ENCODE assay signal across 26 cellular contexts in the genomic region with DNA sequence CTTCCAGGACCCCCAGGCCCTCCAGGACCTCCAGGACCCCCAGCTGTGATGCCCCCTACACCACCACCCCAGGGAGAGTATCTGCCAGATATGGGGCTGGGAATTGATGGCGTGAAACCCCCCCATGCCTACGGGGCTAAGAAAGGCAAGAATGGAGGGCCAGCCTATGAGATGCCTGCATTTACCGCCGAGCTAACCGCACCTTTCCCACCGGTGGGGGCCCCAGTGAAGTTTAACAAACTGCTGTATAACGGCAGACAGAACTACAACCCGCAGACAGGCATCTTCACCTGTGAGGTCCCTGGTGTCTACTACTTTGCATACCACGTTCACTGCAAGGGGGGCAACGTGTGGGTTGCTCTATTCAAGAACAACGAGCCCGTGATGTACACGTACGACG.
"Had no signal": no experiment of that assay in that cellular context is flagged by ENCODE, and none has a peak within 500 bp of the region (broad histone marks: within the 10 kb centered on the region; RNA-seq: fewer than 3 reads in every experiment).

No MANE protein-coding gene starts in this region.

- H3K4me3 ChIP-seq: left ventricle myocardium inferior, lung, neural progenitor cell, pancreas, prostate gland, sigmoid colon, spleen, tibial nerve had no signal

- H3K9me3 ChIP-seq: left ventricle myocardium inferior, pancreas, prostate gland, sigmoid colon, spleen had no signal

- FAIRE-seq: islet of Langerhans, kidney, pancreas, small intestine had no signal

- DNase-seq: hypothalamus; immature natural killer cell; kidney; left ventricle myocardium inferior; mesendoderm; naive B cell; natural killer cell; nephron progenitor cell; retina; right cardiac atrium; sigmoid colon; small intestine; spleen; stimulated activated CD4-positive, alpha-beta T cell treated with anti-CD3 and anti-CD28 coated beads, Interleukin-4, amount 100 ng/mL, for 24 hours; stimulated activated naive CD4-positive, alpha-beta T cell; stimulated activated naive CD8-positive, alpha-beta T cell treated with anti-CD3 and anti-CD28 coated beads, Interleukin-15, amount 100 ng/mL, for 72 hours; substantia nigra had no signal

- H3K4me2 ChIP-seq: neural progenitor cell had no signal

- H3K27me3 ChIP-seq: neural progenitor cell, pancreas, sigmoid colon, spleen, tibial nerve had no signal

- H3K36me3 Mint-ChIP-seq: immature natural killer cell; mesothelial cell of epicardium; naive B cell; natural killer cell; neural progenitor cell; stimulated activated effector memory CD8-positive, alpha-beta T cell treated with anti-CD3 and anti-CD28 coated beads, Interleukin-12 subunit alpha, Interleukin-12 subunit beta, amount 100 ng/mL, for 72 hours; type B pancreatic cell had no signal

- H2AFZ ChIP-seq: neural progenitor cell had no signal

- H3K36me3 ChIP-seq: neural progenitor cell, pancreas, prostate gland, sigmoid colon, spleen had no signal

- H3K4me1 ChIP-seq: left ventricle myocardium inferior, neural progenitor cell, pancreas, prostate gland, sigmoid colon, spleen, tibial nerve had no signal

- H3K27ac Mint-ChIP-seq: immature natural killer cell; mesothelial cell of epicardium; naive B cell; natural killer cell; nephron progenitor cell; neural progenitor cell; stimulated activated effector memory CD8-positive, alpha-beta T cell treated with anti-CD3 and anti-CD28 coated beads, Interleukin-12 subunit alpha, Interleukin-12 subunit beta, amount 100 ng/mL, for 72 hours; stimulated activated naive CD8-positive, alpha-beta T cell treated with anti-CD3 and anti-CD28 coated beads, Interleukin-15, amount 100 ng/mL, for 72 hours; type B pancreatic cell had no signal

- H3K4me1 Mint-ChIP-seq: immature natural killer cell; mesothelial cell of epicardium; naive B cell; natural killer cell; nephron progenitor cell; neural progenitor cell; stimulated activated effector memory CD8-positive, alpha-beta T cell treated with anti-CD3 and anti-CD28 coated beads, Interleukin-12 subunit alpha, Interleukin-12 subunit beta, amount 100 ng/mL, for 72 hours; stimulated activated naive CD8-positive, alpha-beta T cell treated with anti-CD3 and anti-CD28 coated beads, Interleukin-15, amount 100 ng/mL, for 72 hours had no signal

- H3K9ac ChIP-seq: neural progenitor cell had no signal

- H3K4me3 Mint-ChIP-seq: immature natural killer cell; mesothelial cell of epicardium; naive B cell; natural killer cell; nephron progenitor cell; neural progenitor cell; stimulated activated effector memory CD8-positive, alpha-beta T cell treated with anti-CD3 and anti-CD28 coated beads, Interleukin-12 subunit alpha, Interleukin-12 subunit beta, amount 100 ng/mL, for 72 hours; stimulated activated naive CD8-positive, alpha-beta T cell treated with anti-CD3 and anti-CD28 coated beads, Interleukin-15, amount 100 ng/mL, for 72 hours; type B pancreatic cell had no signal

- H3K9me3 Mint-ChIP-seq: immature natural killer cell; mesothelial cell of epicardium; natural killer cell; nephron progenitor cell; neural progenitor cell; stimulated activated effector memory CD8-positive, alpha-beta T cell treated with anti-CD3 and anti-CD28 coated beads, Interleukin-12 subunit alpha, Interleukin-12 subunit beta, amount 100 ng/mL, for 72 hours; type B pancreatic cell had no signal

- ATAC-seq: natural killer cell; pancreas; stimulated activated effector memory CD8-positive, alpha-beta T cell treated with anti-CD3 and anti-CD28 coated beads, Interleukin-12 subunit alpha, Interleukin-12 subunit beta, amount 100 ng/mL, for 72 hours; stimulated activated naive CD8-positive, alpha-beta T cell treated with anti-CD3 and anti-CD28 coated beads, Interleukin-15, amount 100 ng/mL, for 72 hours had no signal

- H3K27ac ChIP-seq: left ventricle myocardium inferior, neural progenitor cell, pancreas, prostate gland, sigmoid colon, spleen, tibial nerve had no signal
